Comparison of ENCODE assay signal across 1 cellular context in genomic region chr22:42090596-42091445, GRCh38.
TF ChIP-seq lines count a peak whose summit lies in the region.

Gene NDUFA6, minus strand, starts transcription at chr22:42090772. Its CDS starts 28 bp downstream, at chr22:42090744.

TF ChIP-seq in HepG2, 621 proteins besides CTCF, POLR2A, EP300 and RAD21 (continued from another document and continues in another):
- TF ChIP-seq SNAPC4 (CRISPR knock-in tag; IDR thresholded peaks at IDR 0.05) (peak; percentile 78; the same call in 1 of the 2 replicates), E2F5 (CRISPR knock-in tag; conservative IDR thresholded peaks at IDR 0.05) (peak; percentile 37; the same call in 1 of the 2 replicates), ZNF768 (CRISPR knock-in tag; IDR thresholded peaks at IDR 0.05) (peak; percentile 24; the same call in 1 of the 2 replicates), NAIF1 (CRISPR knock-in tag; IDR thresholded peaks at IDR 0.05; ENCODE audit: borderline replicate concordance) (no peak), MEIS1 (CRISPR knock-in tag; IDR thresholded peaks at IDR 0.05; ENCODE audit: borderline replicate concordance) (no peak), ETV6 (CRISPR knock-in tag; conservative IDR thresholded peaks at IDR 0.05) (no peak; the same call in 1 of the 2 replicates), ZNF883 (CRISPR knock-in tag; IDR thresholded peaks at IDR 0.05; ENCODE audit: not compliant biosample characterization) (peak; percentile 91), ZNF101 (CRISPR knock-in tag; IDR thresholded peaks at IDR 0.05; ENCODE audit: borderline replicate concordance, low read depth) (no peak), ZFP1 (CRISPR knock-in tag; IDR thresholded peaks at IDR 0.05) (peak; percentile 52; the same call in 1 of the 2 replicates), ZNF639 (CRISPR knock-in tag; conservative IDR thresholded peaks at IDR 0.05) (no peak), ZNF614 (CRISPR knock-in tag; IDR thresholded peaks at IDR 0.05; ENCODE audit: borderline replicate concordance) (peak; percentile 61; the same call in 1 of the 2 replicates), ZNF770 (CRISPR knock-in tag; IDR thresholded peaks at IDR 0.05) (0 out of 2 replicates have a peak, but pooled peaks have one; percentile 50), ZNF652 (CRISPR knock-in tag; IDR thresholded peaks at IDR 0.05; ENCODE audit: borderline replicate concordance, low read depth) (no peak), MBD4 (IDR thresholded peaks at IDR 0.05; ENCODE audit: borderline replicate concordance, low read length) (no peak), ZNF784 (CRISPR knock-in tag; IDR thresholded peaks at IDR 0.05; ENCODE audit: borderline replicate concordance) (no peak), PBX2 (CRISPR knock-in tag; IDR thresholded peaks at IDR 0.05) (no peak), ZSCAN21 (CRISPR knock-in tag; IDR thresholded peaks at IDR 0.05; ENCODE audit: borderline replicate concordance) (peak; percentile 91), SP140L (CRISPR knock-in tag; IDR thresholded peaks at IDR 0.05; ENCODE audit: borderline replicate concordance) (no peak), ZNF816 (CRISPR knock-in tag; IDR thresholded peaks at IDR 0.05; ENCODE audit: borderline replicate concordance) (peak; percentile 84; the same call in 1 of the 2 replicates), EZH2 (conservative IDR thresholded peaks at IDR 0.05; ENCODE audit: low read depth, low read length) (no peak), ZNF564 (CRISPR knock-in tag; IDR thresholded peaks at IDR 0.05) (peak; percentile 99), MYNN (CRISPR knock-in tag; IDR thresholded peaks at IDR 0.05; ENCODE audit: low read depth) (no peak), HMG20B (CRISPR knock-in tag; conservative IDR thresholded peaks at IDR 0.05) (no peak), ZNF790 (CRISPR knock-in tag; IDR thresholded peaks at IDR 0.05; ENCODE audit: borderline replicate concordance) (no peak), ZNF629 (CRISPR knock-in tag; conservative IDR thresholded peaks at IDR 0.05) (peak; percentile 70), REST (IDR thresholded peaks at IDR 0.05; ENCODE audit: borderline replicate concordance in 1 of 2, low read depth in 1 of 2, low read length in 2 of 2) (no peak), TCF7L2 (IDR thresholded peaks at IDR 0.05; ENCODE audit: low read depth, low read length) (no peak), ZFY (CRISPR knock-in tag; IDR thresholded peaks at IDR 0.05) (peak; percentile 95), ZNF382 (CRISPR knock-in tag; IDR thresholded peaks at IDR 0.05; ENCODE audit: borderline replicate concordance) (no peak), ATF7 (IDR thresholded peaks at IDR 0.05) (no peak), ATF7 (CRISPR knock-in tag; IDR thresholded peaks at IDR 0.05) (peak; percentile 21; the same call in 1 of the 2 replicates), HNRNPK (IDR thresholded peaks at IDR 0.05; ENCODE audit: low read depth, low read length, poor library complexity, severe bottlenecking) (no peak), ZNF710 (CRISPR knock-in tag; IDR thresholded peaks at IDR 0.05; ENCODE audit: borderline replicate concordance) (peak; percentile 62; the same call in 1 of the 2 replicates), HNF4G (IDR thresholded peaks at IDR 0.05; ENCODE audit: borderline replicate concordance, low read depth, low read length) (peak; percentile 97), HNF4G (CRISPR knock-in tag; IDR thresholded peaks at IDR 0.05; ENCODE audit: borderline replicate concordance, low read depth) (peak; percentile 96), RAD51 (IDR thresholded peaks at IDR 0.05; ENCODE audit: borderline replicate concordance) (no peak), ZNF333 (CRISPR knock-in tag; IDR thresholded peaks at IDR 0.05; ENCODE audit: borderline replicate concordance) (peak; percentile 85; the same call in 1 of the 2 replicates), NFIB (CRISPR knock-in tag; IDR thresholded peaks at IDR 0.05; ENCODE audit: borderline replicate concordance) (no peak), HNRNPUL1 (IDR thresholded peaks at IDR 0.05; ENCODE audit: low read depth, low read length) (no peak), ZNF563 (CRISPR knock-in tag; IDR thresholded peaks at IDR 0.05) (peak; percentile 28; the same call in 1 of the 2 replicates), SYNCRIP (IDR thresholded peaks at IDR 0.05; ENCODE audit: insufficient read depth, low read depth, low read length) (no peak), GLMP (CRISPR knock-in tag; IDR thresholded peaks at IDR 0.05; ENCODE audit: borderline replicate concordance) (no peak), SAFB2 (CRISPR knock-in tag; IDR thresholded peaks at IDR 0.05; ENCODE audit: borderline replicate concordance, low read depth) (peak; percentile 83; the same call in 1 of the 2 replicates), ZNF556 (CRISPR knock-in tag; IDR thresholded peaks at IDR 0.05; ENCODE audit: borderline replicate concordance) (peak; percentile 67), HDAC2 (CRISPR knock-in tag; IDR thresholded peaks at IDR 0.05) (peak; percentile 81), ZNF879 (CRISPR knock-in tag; IDR thresholded peaks at IDR 0.05) (no peak), TCF12 (IDR thresholded peaks at IDR 0.05) (no peak), TCF12 (CRISPR knock-in tag; IDR thresholded peaks at IDR 0.05) (no peak)
